Comparison of ENCODE assay signal across 11 cellular contexts in the genomic region with DNA sequence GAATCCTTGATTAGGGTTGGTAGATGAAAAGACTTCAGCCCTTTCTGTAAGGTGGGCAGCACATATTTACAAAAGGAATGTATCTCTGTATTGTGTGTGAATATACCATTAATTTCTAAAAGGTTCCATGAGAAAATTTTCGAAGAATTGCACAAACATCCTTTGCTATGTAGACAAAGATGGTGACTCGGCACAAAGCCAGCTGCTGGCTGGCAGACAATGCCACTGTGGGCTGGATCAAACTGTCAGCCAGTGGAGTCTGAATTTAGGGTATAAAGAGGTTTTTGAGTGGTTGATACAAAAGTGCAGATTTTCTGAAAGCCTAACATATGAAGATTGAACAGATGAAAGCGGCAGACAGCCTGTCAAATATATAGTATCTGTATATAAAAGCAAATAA. TPM values are rescaled to one million over a fixed set of nuclear protein-coding genes. Genes with fewer than 3 reads are reported as not detected.
DNase-seq lines count a peak whose midpoint lies in the region; ATAC-seq and TF ChIP-seq lines count a peak whose summit lies in the region.
"Had no signal": no experiment of that assay in that cellular context is flagged by ENCODE, and none has a peak within 500 bp of the region (broad histone marks: within the 10 kb centered on the region; RNA-seq: fewer than 3 reads in every experiment).

No MANE protein-coding gene starts in this region.

- intact Hi-C loops in activated naive CD4-positive, alpha-beta T cell treated with anti-CD3 and anti-CD28 coated beads for 36 hours (cut with micrococcal nuclease), result loop anchor here (1.0 to 10.0 kb wide), 7 partner anchors 11 to 655 kb away; partner anchors contain the start of gene ATP10D

- no peak for TF ChIP-seq POLR2A in Peyer's patch (IDR thresholded peaks at IDR 0.05)

- H3K4me1 ChIP-seq in Peyer's patch, result peaks cover 0 to 7% (median 1%) of the 10 kb centered on the region in 4 donors

- no peak for TF ChIP-seq CTCF in Peyer's patch (IDR thresholded peaks at IDR 0.05)

- CTCF ChIA-PET in activated naive CD4-positive, alpha-beta T cell treated with anti-CD3 and anti-CD28 coated beads for 36 hours (lab: Charles Lee), result interaction anchor here (0.7 to 7.7 kb wide), 15 partner anchors 9 to 206 kb away, joined by 3 to 162 read pairs (median 5); no protein-coding TSS in a partner anchor

- H3K27me3 Mint-ChIP-seq in activated naive CD4-positive, alpha-beta T cell treated with anti-CD3 and anti-CD28 coated beads for 36 hours (ENCODE audit: low read depth), result no peaks in the 10 kb centered on the region

- H3K36me3 ChIP-seq in Peyer's patch, result peaks cover 0 to 14% (median 0%) of the 10 kb centered on the region in 3 donors
- H3K36me3 ChIP-seq: cardiac muscle cell had no signal

- no peak for ATAC-seq in HG03571 (IDR thresholded peaks at IDR 0.05; ENCODE audit: unreplicated experiment)
- ATAC-seq in esophagus mucosa, result no peak

- no peak overlapping the region for H3K4me3 ChIP-seq in Peyer's patch
- H3K4me3 ChIP-seq: cardiac muscle cell had no signal

- H3K27ac Mint-ChIP-seq in activated naive CD4-positive, alpha-beta T cell treated with anti-CD3 and anti-CD28 coated beads for 36 hours, result peak overlapping the region; percentile 93

- no peaks in the 10 kb centered on the region for H3K27me3 ChIP-seq in Peyer's patch
- H3K27me3 ChIP-seq: cardiac muscle cell, neutrophil had no signal

- peak overlapping the region in 3 of 4 donors; percentile 25 to 66 (median 32) for H3K27ac ChIP-seq in Peyer's patch
- H3K27ac ChIP-seq: cardiac muscle cell, neutrophil had no signal

- peak; percentile 39 for DNase-seq in activated naive CD4-positive, alpha-beta T cell treated with anti-CD3 and anti-CD28 coated beads for 36 hours
- no peak for DNase-seq in activated naive CD4-positive, alpha-beta T cell treated with Interleukin-2 at 50 U/mL for 16 hours
- DNase-seq in Peyer's patch (peak in 1 of 3 donors; percentile 20), astrocyte of the hippocampus (ENCODE audit: low read depth, low spot score) (peak; percentile 51), renal cortical epithelial cell (ENCODE audit: low read depth) (peak; percentile 59), AML-193 (lab: John Stamatoyannopoulos, UW) (no peak)
- DNase-seq: NCI-H345 had no signal

- H3K4me3 Mint-ChIP-seq in activated naive CD4-positive, alpha-beta T cell treated with anti-CD3 and anti-CD28 coated beads for 36 hours, result no peak overlapping the region

- H3K9me3 Mint-ChIP-seq in activated naive CD4-positive, alpha-beta T cell treated with anti-CD3 and anti-CD28 coated beads for 36 hours, result no peaks in the 10 kb centered on the region

- peaks cover 8% of the 10 kb centered on the region for H3K36me3 Mint-ChIP-seq in activated naive CD4-positive, alpha-beta T cell treated with anti-CD3 and anti-CD28 coated beads for 36 hours (ENCODE audit: low read depth)

- H3K9me3 ChIP-seq in Peyer's patch, result no peaks in the 10 kb centered on the region
- H3K9me3 ChIP-seq: neutrophil had no signal

- H3K4me1 Mint-ChIP-seq in activated naive CD4-positive, alpha-beta T cell treated with anti-CD3 and anti-CD28 coated beads for 36 hours (ENCODE audit: low read depth), result peaks cover 60% of the 10 kb centered on the region

RNA-seq across cellular contexts. Expression of gene TXK, which starts 5.6 kb away (rescaled TPM):
- 10 to 100 TPM; 24.4 to 28.6 TPM for total RNA-seq in activated naive CD4-positive, alpha-beta T cell treated with anti-CD3 and anti-CD28 coated beads for 36 hours
- total RNA-seq in Peyer's patch, result 10 to 100 TPM in 2 of 4 donors, 1 to 10 TPM in 2; 3.9 to 33.0 (median 9.5) TPM
- total RNA-seq in renal cortical epithelial cell, result 2.6 and 4.7 TPM in 2 replicates
- total RNA-seq in esophagus mucosa, result 1.4 TPM

Comparison
In these comparisons a context has a peak if more than half of its experiments do, and no peak if none do; other contexts are left out.
1. DNase-seq: peak in activated naive CD4-positive, alpha-beta T cell treated with anti-CD3 and anti-CD28 coated beads for 36 hours (single experiment), astrocyte of the hippocampus (single experiment) and renal cortical epithelial cell (single experiment); none in activated naive CD4-positive, alpha-beta T cell treated with Interleukin-2 at 50 U/mL for 16 hours (single experiment) and AML-193 (0 of 2).